27 cellular contexts compared by ENCODE assay signal in the genomic region with DNA sequence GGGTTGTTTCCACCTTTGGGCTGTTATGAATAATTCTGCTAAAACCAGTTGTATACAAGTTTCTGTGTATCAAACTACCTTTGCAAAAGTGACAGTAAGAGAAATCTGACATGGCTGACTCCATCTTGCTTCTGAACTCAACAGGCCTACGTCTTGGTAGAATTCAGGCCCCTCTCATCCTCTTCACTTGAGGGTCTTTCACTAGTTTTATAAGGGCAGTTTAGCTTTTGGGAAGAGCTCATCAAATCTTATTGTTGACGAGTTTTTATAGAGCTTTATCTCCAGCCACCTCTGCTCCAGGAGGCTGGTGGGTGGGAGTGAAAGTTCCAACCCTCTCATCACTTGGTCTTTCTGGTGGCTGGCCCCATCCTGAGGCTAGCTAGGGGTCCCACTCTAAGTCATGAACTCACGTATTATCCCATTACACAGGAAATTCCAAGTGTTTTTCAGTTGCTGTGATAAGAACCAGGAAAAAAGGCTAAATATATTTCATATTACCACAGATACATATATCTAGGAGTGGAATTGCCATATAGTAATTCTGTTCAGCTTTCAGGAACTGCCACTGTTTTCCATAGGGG.
"Had no signal": no experiment of that assay in that cellular context is flagged by ENCODE, and none has a peak within 500 bp of the region (broad histone marks: within the 10 kb centered on the region; RNA-seq: fewer than 3 reads in every experiment).

No MANE protein-coding gene starts in this region.

- DNase-seq: activated B cell treated with CpG ODN at 0.5 μM for 24 hours; activated CD4-positive, alpha-beta T cell treated with anti-CD3 and anti-CD28 coated beads, Interleukin-2, amount 50 U/mL, for 4 hours; activated effector memory CD4-positive, alpha-beta T cell treated with Interleukin-2 at 50 U/mL for 16 hours; activated naive CD4-positive, alpha-beta T cell treated with Interleukin-2 at 50 U/mL for 16 hours; activated naive CD8-positive, alpha-beta T cell treated with anti-CD3 and anti-CD28 coated beads, Interleukin-2, amount 10 ng/mL, durations not matched to agents 7 days and 5 days; cerebellar nuclear complex; colonic mucosa; effector CD8-positive, alpha-beta T cell; gastrocnemius medialis; glutamatergic neuron; left lung; mesendoderm; natural killer cell; sigmoid colon; small intestine; stimulated activated CD4-positive, alpha-beta T cell treated with anti-CD3 and anti-CD28 coated beads, Interleukin-4, amount 100 ng/mL, for 24 hours; stomach; T-helper 2 cell; thyroid gland; upper lobe of left lung had no signal

- H3K9me3 ChIP-seq: ascending aorta, colonic mucosa, gastrocnemius medialis, left lung, sigmoid colon, stomach, thyroid gland, upper lobe of left lung, vagina had no signal

- H3K4me3 ChIP-seq: ascending aorta, cardiac muscle cell, colonic mucosa, gastrocnemius medialis, left lung, lung, sigmoid colon, stomach, thyroid gland, upper lobe of left lung, vagina had no signal

- H3K27me3 Mint-ChIP-seq: activated B cell treated with CpG ODN at 0.5 μM for 24 hours; activated naive CD8-positive, alpha-beta T cell treated with anti-CD3 and anti-CD28 coated beads, Interleukin-2, amount 10 ng/mL, durations not matched to agents 7 days and 5 days; brain; stimulated activated memory B cell treated with anti-CD40 and anti-IgM and Interleukin-4, amounts not matched to agents 10 μg/mL and 1 μg/mL and 100 μg/mL, for 72 hours had no signal

- H3K4me1 Mint-ChIP-seq: activated B cell treated with CpG ODN at 0.5 μM for 24 hours, brain, natural killer cell had no signal

- H3K9me3 Mint-ChIP-seq: activated B cell treated with CpG ODN at 0.5 μM for 24 hours; activated naive CD8-positive, alpha-beta T cell treated with anti-CD3 and anti-CD28 coated beads, Interleukin-2, amount 10 ng/mL, durations not matched to agents 7 days and 5 days; brain; natural killer cell; stimulated activated memory B cell treated with anti-CD40 and anti-IgM and Interleukin-4, amounts not matched to agents 10 μg/mL and 1 μg/mL and 100 μg/mL, for 72 hours had no signal

- H3K4me3 Mint-ChIP-seq: activated B cell treated with CpG ODN at 0.5 μM for 24 hours; activated naive CD8-positive, alpha-beta T cell treated with anti-CD3 and anti-CD28 coated beads, Interleukin-2, amount 10 ng/mL, durations not matched to agents 7 days and 5 days; brain; natural killer cell; stimulated activated memory B cell treated with anti-CD40 and anti-IgM and Interleukin-4, amounts not matched to agents 10 μg/mL and 1 μg/mL and 100 μg/mL, for 72 hours had no signal

- H3K4me1 ChIP-seq: colonic mucosa, gastrocnemius medialis, left lung, sigmoid colon, thyroid gland, upper lobe of left lung, vagina had no signal

- H3K27ac Mint-ChIP-seq: activated B cell treated with CpG ODN at 0.5 μM for 24 hours; activated naive CD8-positive, alpha-beta T cell treated with anti-CD3 and anti-CD28 coated beads, Interleukin-2, amount 10 ng/mL, durations not matched to agents 7 days and 5 days; brain; natural killer cell; stimulated activated memory B cell treated with anti-CD40 and anti-IgM and Interleukin-4, amounts not matched to agents 10 μg/mL and 1 μg/mL and 100 μg/mL, for 72 hours had no signal

- ATAC-seq: gastrocnemius medialis; left lung; natural killer cell; stimulated activated memory B cell treated with anti-CD40 and anti-IgM and Interleukin-4, amounts not matched to agents 10 μg/mL and 1 μg/mL and 100 μg/mL, for 72 hours had no signal

- H3K27ac ChIP-seq: ascending aorta, cardiac muscle cell, colonic mucosa, epithelial cell of prostate, gastrocnemius medialis, left lung, sigmoid colon, stomach, thyroid gland, upper lobe of left lung, vagina had no signal
